8 cellular contexts compared by ENCODE assay signal in genomic region chr18:49491534-49491856, GRCh38. TPM values are rescaled to one million over a fixed set of nuclear protein-coding genes. Genes with fewer than 3 reads are reported as not detected.
DNase-seq lines count a peak whose midpoint lies in the region; ATAC-seq and TF ChIP-seq lines count a peak whose summit lies in the region.

No MANE protein-coding gene starts in this region.

- no peak for ATAC-seq in SK-N-SH treated with all-trans-retinoic acid at 6 μM for 48 hours

- TF ChIP-seq EP300 in SK-N-SH (IDR thresholded peaks at IDR 0.05; ENCODE audit: borderline replicate concordance in 1 of 2, low read depth in 1 of 2, low read length in 1 of 2) (no peak), suprapubic skin (IDR thresholded peaks at IDR 0.05) (no peak)

- H3K4me2 ChIP-seq in SK-N-SH = peak overlapping the region; percentile 87

- no peak for TF ChIP-seq POLR2A in suprapubic skin (IDR thresholded peaks at IDR 0.05)

- no peaks in the 10 kb centered on the region for H3K9me3 ChIP-seq in SK-N-SH
- H3K9me3 ChIP-seq in suprapubic skin = no peaks in the 10 kb centered on the region

- H3K9me2 ChIP-seq in SK-N-SH = no peaks in the 10 kb centered on the region

- no peaks in the 10 kb centered on the region for H3K9me3 Mint-ChIP-seq in activated naive CD8-positive, alpha-beta T cell (ENCODE audit: low read depth)

- POLR2A ChIA-PET in SK-N-SH (lab: Yijun Ruan, JAX) = no interaction called here

- H2AFZ ChIP-seq in SK-N-SH (ENCODE audit: low read depth) = no peak overlapping the region

- peak overlapping the region; percentile 96 for H3K4me3 Mint-ChIP-seq in activated naive CD8-positive, alpha-beta T cell

- peaks cover 26 to 33% of the 10 kb centered on the region in 2 experiments; a peak in 3 of 4 replicates for H3K4me1 ChIP-seq in SK-N-SH (ENCODE audit: control insufficient read depth in 1 of 2, insufficient read depth in 2 of 2, low read depth in 1 of 2, low read length in 1 of 2)
- peaks cover 24% of the 10 kb centered on the region for H3K4me1 ChIP-seq in suprapubic skin

- 0% methylated on average over 7 of the region's 7 CpGs for WGBS in SK-N-SH (ENCODE audit: low lambda C conversion rate)
- 24% methylated on average over 7 of the region's 7 CpGs for WGBS in suprapubic skin

- CTCF ChIA-PET in SK-N-SH (lab: Yijun Ruan, JAX) = no interaction called here

- peak overlapping the region; percentile 88 to 92 for H3K27ac ChIP-seq in SK-N-SH (ENCODE audit: low read depth in 2 of 2, low read length in 1 of 2)
- peak overlapping the region; percentile 95 for H3K27ac ChIP-seq in suprapubic skin

- peaks cover 44% of the 10 kb centered on the region for H3K4me1 Mint-ChIP-seq in activated naive CD8-positive, alpha-beta T cell (ENCODE audit: low read depth)

- peak overlapping the region; percentile 98 for H3K9ac ChIP-seq in SK-N-SH

- H3K36me3 Mint-ChIP-seq in activated naive CD8-positive, alpha-beta T cell = peaks cover 28% of the 10 kb centered on the region

- peaks cover 19% of the 10 kb centered on the region for H4K20me1 ChIP-seq in SK-N-SH (ENCODE audit: insufficient read depth)

- DNase-seq in SK-N-SH = no peak
- no peak for DNase-seq in kidney epithelial cell (ENCODE audit: low read depth)
- no peak for DNase-seq in suprapubic skin (ENCODE audit: low spot score in 2 of 2)
- no peak for DNase-seq in NCI-H2171 (lab: John Stamatoyannopoulos, UW)
- no peak for DNase-seq in H4 (ENCODE audit: low spot score)
- no peak for DNase-seq in NOMO-1 (lab: John Stamatoyannopoulos, UW; ENCODE audit: unreplicated experiment in 2 of 2)

- peaks cover 61% of the 10 kb centered on the region for H3F3A ChIP-seq in SK-N-SH (replicated peaks; ENCODE audit: insufficient read depth)

- no peaks in the 10 kb centered on the region for H3K27me3 ChIP-seq in SK-N-SH (ENCODE audit: insufficient read depth)
- no peaks in the 10 kb centered on the region for H3K27me3 ChIP-seq in kidney epithelial cell (ENCODE audit: control insufficient read depth, insufficient read depth, low read length)
- H3K27me3 ChIP-seq in suprapubic skin = no peaks in the 10 kb centered on the region

- H3K36me3 ChIP-seq in SK-N-SH (replicated peaks in 1 of 2; ENCODE audit: control insufficient read depth in 1 of 2, insufficient read depth in 2 of 2, low read length in 1 of 2) = peaks cover 41 to 44% of the 10 kb centered on the region in 2 experiments
- H3K36me3 ChIP-seq in kidney epithelial cell (ENCODE audit: control insufficient read depth, insufficient read depth, low read length) = peaks cover 2% of the 10 kb centered on the region
- H3K36me3 ChIP-seq in suprapubic skin = peaks cover 28% of the 10 kb centered on the region

- no peak for TF ChIP-seq RAD21 in SK-N-SH (IDR thresholded peaks at IDR 0.05; ENCODE audit: low read length)

- TF ChIP-seq CTCF in SK-N-SH (IDR thresholded peaks at IDR 0.05) (no peak), kidney epithelial cell (IDR thresholded peaks at IDR 0.05; ENCODE audit: insufficient read depth, low read length, poor library complexity, severe bottlenecking) (no peak), suprapubic skin (IDR thresholded peaks at IDR 0.05) (no peak)

- H3K27ac Mint-ChIP-seq in activated naive CD8-positive, alpha-beta T cell = peak overlapping the region; percentile 99

- H3K4me3 ChIP-seq in SK-N-SH (ENCODE audit: low read depth in 2 of 2, low read length in 1 of 2) (peak overlapping the region; percentile 84 to 96), kidney epithelial cell (ENCODE audit: low read depth, low read length) (peak overlapping the region; percentile 93), suprapubic skin (peak overlapping the region; percentile 82)

- peaks cover 35% of the 10 kb centered on the region for H3K79me2 ChIP-seq in SK-N-SH (ENCODE audit: insufficient read depth)

- no peaks in the 10 kb centered on the region for H3K27me3 Mint-ChIP-seq in activated naive CD8-positive, alpha-beta T cell

TF ChIP-seq in SK-N-SH, 30 proteins besides CTCF, POLR2A, EP300 and RAD21 (continues in another document):
- TF ChIP-seq TAF1 (IDR thresholded peaks at IDR 0.05; ENCODE audit: borderline replicate concordance, low read depth, low read length) = no peak
- TF ChIP-seq RFX5 (IDR thresholded peaks at IDR 0.05; ENCODE audit: low read length) = no peak
- no peak for TF ChIP-seq MXI1 (IDR thresholded peaks at IDR 0.05; ENCODE audit: low read depth, low read length)
- no peak for TF ChIP-seq YY1 (IDR thresholded peaks at IDR 0.05; ENCODE audit: low read depth)
- TF ChIP-seq FOXM1 (IDR thresholded peaks at IDR 0.05; ENCODE audit: low read depth) = no peak
- TF ChIP-seq EZH2phosphoT487 (IDR thresholded peaks at IDR 0.05; ENCODE audit: borderline replicate concordance, low read depth) = no peak
- no peak for TF ChIP-seq SMC3 (IDR thresholded peaks at IDR 0.05; ENCODE audit: low read depth, low read length)
- no peak for TF ChIP-seq ZBTB33 (IDR thresholded peaks at IDR 0.05; ENCODE audit: borderline replicate concordance, low read depth)
- TF ChIP-seq RXRA (IDR thresholded peaks at IDR 0.05; ENCODE audit: borderline replicate concordance, low read depth) = no peak

TF ChIP-seq in SK-N-SH treated with all-trans-retinoic acid at 6 μM for 48 hours, 23 proteins besides CTCF, POLR2A, EP300 and RAD21 (continues in another document):
- no peak for TF ChIP-seq CSRNP3 (CRISPR knock-in tag; IDR thresholded peaks at IDR 0.05)
- TF ChIP-seq CSDC2 (CRISPR knock-in tag; IDR thresholded peaks at IDR 0.05) = no peak
- no peak for TF ChIP-seq PATZ1 (CRISPR knock-in tag; IDR thresholded peaks at IDR 0.05; ENCODE audit: borderline replicate concordance)
- no peak for TF ChIP-seq ZFP30 (CRISPR knock-in tag; IDR thresholded peaks at IDR 0.05)

RNA-seq across cellular contexts. Expression of gene RPL17, which starts 0.8 kb away (rescaled TPM):
- 4,998 and 5,578 TPM in 2 replicates for polyA plus RNA-seq in SK-N-SH (2012; rRNA removed)
- polyA plus RNA-seq in SK-N-SH (2012; cell fraction: cytosol; rRNA removed) = 6,895 and 7,195 TPM in 2 replicates
- polyA plus RNA-seq in SK-N-SH (2012; cell fraction: nucleus; rRNA removed) = 1,385 and 1,424 TPM in 2 replicates
- total RNA-seq in kidney epithelial cell (1,734 and 1,997 TPM in 2 replicates), suprapubic skin (1,000 to 10,000 TPM; 1,171 to 2,028 (median 1,826) TPM)
- 2,388 and 2,408 TPM in 2 replicates for total RNA-seq in H4 (2014; rRNA removed; shearing (Covaris generic))

RNA-seq across cellular contexts. Expression of gene C18orf32, which starts 4.5 kb away (rescaled TPM):
- 28.7 and 29.4 TPM in 2 replicates for polyA plus RNA-seq in SK-N-SH (2012; rRNA removed)
- 43.1 and 57.0 TPM in 2 replicates for polyA plus RNA-seq in SK-N-SH (2012; cell fraction: cytosol; rRNA removed)
- 11.1 and 11.5 TPM in 2 replicates for polyA plus RNA-seq in SK-N-SH (2012; cell fraction: nucleus; rRNA removed)
- total RNA-seq in kidney epithelial cell (44.5 and 50.4 TPM in 2 replicates), suprapubic skin (10 to 100 TPM; 17.4 to 36.4 (median 24.2) TPM)
- total RNA-seq in H4 (2014; rRNA removed; shearing (Covaris generic)) = 50.1 and 74.5 TPM in 2 replicates

RNA-seq across cellular contexts. Expression of gene DYM, which starts 31.1 kb away (rescaled TPM):
- 12.8 and 16.3 TPM in 2 replicates for polyA plus RNA-seq in SK-N-SH (2012; rRNA removed)
- 13.9 and 14.9 TPM in 2 replicates for polyA plus RNA-seq in SK-N-SH (2012; cell fraction: cytosol; rRNA removed)
- 9.5 and 10.5 TPM in 2 replicates for polyA plus RNA-seq in SK-N-SH (2012; cell fraction: nucleus; rRNA removed)
- total RNA-seq in kidney epithelial cell = 65.1 and 73.2 TPM in 2 replicates
- 100 to 1,000 TPM in 1 of 4 donors, 10 to 100 TPM in 3; 59.3 to 104 (median 85.8) TPM for total RNA-seq in suprapubic skin
- total RNA-seq in H4 (2014; rRNA removed; shearing (Covaris generic)) = 54.3 and 67.7 TPM in 2 replicates
